In genomic region chr3:134360046-134360445, GRCh38 we compare ENCODE assay signal across 10 cellular contexts. TPM values are rescaled to one million over a fixed set of nuclear protein-coding genes. Genes with fewer than 3 reads are reported as not detected.
DNase-seq lines count a peak whose midpoint lies in the region; ATAC-seq and TF ChIP-seq lines count a peak whose summit lies in the region.
"Had no signal": no experiment of that assay in that cellular context is flagged by ENCODE, and none has a peak within 500 bp of the region (broad histone marks: within the 10 kb centered on the region; RNA-seq: fewer than 3 reads in every experiment).

No MANE protein-coding gene starts in this region.

- peak; percentile 60 for DNase-seq in AG10803 (ENCODE audit: low read depth)
- DNase-seq in RWPE2 (ENCODE audit: low spot score), result peak; percentile 60
- DNase-seq in right atrium auricular region (ENCODE audit: low spot score), result no peak
- DNase-seq in sigmoid colon, result peak; percentile 72
- no peak for DNase-seq in effector CD8-positive, alpha-beta T cell (lab: John Stamatoyannopoulos, UW)
- DNase-seq in SJCRH30, result no peak
- DNase-seq in activated naive CD8-positive, alpha-beta T cell treated with anti-CD3 and anti-CD28 coated beads for 36 hours, result no peak
- DNase-seq: NCI-H2227 treated with DMSO at 0.1 percent for 48 hours had no signal

- TF ChIP-seq CTCF in AG10803 (conservative IDR thresholded peaks at IDR 0.05; ENCODE audit: low read length) (no peak), RWPE2 (IDR thresholded peaks at IDR 0.05; ENCODE audit: poor library complexity, severe bottlenecking) (no peak), right atrium auricular region (IDR thresholded peaks at IDR 0.05) (no peak), sigmoid colon (IDR thresholded peaks at IDR 0.05) (no peak)

- no peak for TF ChIP-seq EP300 in sigmoid colon (IDR thresholded peaks at IDR 0.05)

- H3K4me1 ChIP-seq in RWPE2 (ENCODE audit: insufficient read depth, poor library complexity, severe bottlenecking) (peaks cover 55% of the 10 kb centered on the region), right atrium auricular region (peaks cover 3 to 100% of the 10 kb centered on the region in 2 donors), sigmoid colon (peaks cover 0 to 100% (median 96%) of the 10 kb centered on the region in 4 donors), SJCRH30 (peaks cover 74% of the 10 kb centered on the region)

- H3K4me3 ChIP-seq in AG10803 (ENCODE audit: low read length) (0 out of 2 replicates have a peak overlapping the region, but pooled peaks have one; percentile 7), RWPE2 (ENCODE audit: severe bottlenecking) (no peak overlapping the region), right atrium auricular region (no peak overlapping the region), sigmoid colon (no peak overlapping the region), SJCRH30 (no peak overlapping the region)
- H3K4me3 ChIP-seq: BLaER1 had no signal

- 91 to 93% methylated on average over 12 of the region's 12 CpGs for WGBS in sigmoid colon, 2 donors

- no peaks in the 10 kb centered on the region for H3K36me3 Mint-ChIP-seq in activated naive CD8-positive, alpha-beta T cell treated with anti-CD3 and anti-CD28 coated beads for 36 hours

- no peak overlapping the region for H3K4me3 Mint-ChIP-seq in activated naive CD8-positive, alpha-beta T cell treated with anti-CD3 and anti-CD28 coated beads for 36 hours

- ATAC-seq in RWPE2 (ENCODE audit: low read depth) (no peak), GM19463 (IDR thresholded peaks at IDR 0.05; ENCODE audit: unreplicated experiment) (no peak)

- H3K36me3 ChIP-seq in RWPE2 (ENCODE audit: low read depth) (peaks cover 96% of the 10 kb centered on the region), right atrium auricular region (peaks cover 89% of the 10 kb centered on the region), sigmoid colon (peaks cover 18 to 90% (median 61%) of the 10 kb centered on the region in 4 donors), SJCRH30 (peaks cover 83% of the 10 kb centered on the region)

- H3K27ac ChIP-seq in RWPE2 (ENCODE audit: poor library complexity, severe bottlenecking), result peak overlapping the region; percentile 96
- peak overlapping the region; percentile 34 to 100 for H3K27ac ChIP-seq in right atrium auricular region
- H3K27ac ChIP-seq in sigmoid colon, result peak overlapping the region; percentile 98 to 100 (median 100)
- H3K27ac ChIP-seq in SJCRH30, result no peak overlapping the region
- H3K27ac ChIP-seq: BLaER1 had no signal

- H3K27me3 Mint-ChIP-seq in activated naive CD8-positive, alpha-beta T cell treated with anti-CD3 and anti-CD28 coated beads for 36 hours, result peaks cover 10% of the 10 kb centered on the region

- intact Hi-C loops in sigmoid colon (cut with DNase I), result loop anchor here (5.0 to 10.0 kb wide), 2 partner anchors 785 to 1698 kb away; partner anchors contain the start of genes CDV3 and UBA5

- H3K9me3 Mint-ChIP-seq in activated naive CD8-positive, alpha-beta T cell treated with anti-CD3 and anti-CD28 coated beads for 36 hours, result no peaks in the 10 kb centered on the region

- H3K9me3 ChIP-seq in RWPE2 (ENCODE audit: severe bottlenecking) (no peaks in the 10 kb centered on the region), right atrium auricular region (no peaks in the 10 kb centered on the region), sigmoid colon (no peaks in the 10 kb centered on the region), SJCRH30 (replicated peaks) (no peaks in the 10 kb centered on the region)
- H3K9me3 ChIP-seq: BLaER1 had no signal

- TF ChIP-seq POLR2A in sigmoid colon (IDR thresholded peaks at IDR 0.05), result no peak

- H3K27me3 ChIP-seq in RWPE2 (ENCODE audit: insufficient read depth, poor library complexity, severe bottlenecking) (no peaks in the 10 kb centered on the region), right atrium auricular region (no peaks in the 10 kb centered on the region), sigmoid colon (no peaks in the 10 kb centered on the region), SJCRH30 (no peaks in the 10 kb centered on the region)
- H3K27me3 ChIP-seq: BLaER1 had no signal

- no peak overlapping the region for H3K27ac Mint-ChIP-seq in activated naive CD8-positive, alpha-beta T cell treated with anti-CD3 and anti-CD28 coated beads for 36 hours

- peaks cover 14% of the 10 kb centered on the region for H3K4me1 Mint-ChIP-seq in activated naive CD8-positive, alpha-beta T cell treated with anti-CD3 and anti-CD28 coated beads for 36 hours

RNA-seq across cellular contexts. Expression of gene AMOTL2, which starts 14.2 kb away (rescaled TPM):
- total RNA-seq in right atrium auricular region (100 to 1,000 TPM in 1 of 2 donors, 10 to 100 TPM in 1; 62.3 to 119 TPM), sigmoid colon (100 to 1,000 TPM in 1 of 4 donors, 10 to 100 TPM in 3; 43.5 to 112 (median 47.6) TPM)
- 10 to 100 TPM in 1 of 3 donors, 1 to 10 TPM in 2; 1.6 to 13.8 (median 9.9) TPM for polyA plus RNA-seq in sigmoid colon
- 18.8 and 19.0 TPM in 2 replicates for total RNA-seq in SJCRH30 (2014; rRNA removed; shearing (Covaris generic))
- total RNA-seq in activated naive CD8-positive, alpha-beta T cell treated with anti-CD3 and anti-CD28 coated beads for 36 hours, result not detected

Comparison
In these comparisons a context has a peak if more than half of its experiments do, and no peak if none do; other contexts are left out.
1. DNase-seq: peak in AG10803 (single experiment), RWPE2 (single experiment) and sigmoid colon (single experiment); none in right atrium auricular region (single experiment), effector CD8-positive, alpha-beta T cell (single experiment), SJCRH30 (0 of 2) and activated naive CD8-positive, alpha-beta T cell treated with anti-CD3 and anti-CD28 coated beads for 36 hours (single experiment).
2. RNA of gene AMOTL2, which starts 14.2 kb away (total RNA-seq): 62.3 to 119 TPM in right atrium auricular region, 43.5 to 112 TPM in sigmoid colon and 18.8 to 19.0 TPM in SJCRH30; not detected in activated naive CD8-positive, alpha-beta T cell treated with anti-CD3 and anti-CD28 coated beads for 36 hours; every median in the first group is over 10 times any median in the second.